ENCODE assay signal across 6 cellular contexts in genomic region chr16:2008631-2009301, GRCh38. TPM values are rescaled to one million over a fixed set of nuclear protein-coding genes. Genes with fewer than 3 reads are reported as not detected.
DNase-seq lines count a peak whose midpoint lies in the region; ATAC-seq and TF ChIP-seq lines count a peak whose summit lies in the region.

No MANE protein-coding gene starts in this region.

- peaks cover 58% of the 10 kb centered on the region for H3K4me1 ChIP-seq in lower lobe of right lung

- DNase-seq in activated CD4-positive, alpha-beta T cell treated with anti-CD3 and anti-CD28 coated beads, Interleukin-2, amount 10 ng/mL, durations not matched to agents 24 days and 14 days = peak; percentile 82
- DNase-seq in activated CD4-positive, alpha-beta T cell treated with anti-CD3 and anti-CD28 coated beads for 1 hour = no peak
- DNase-seq in lower lobe of right lung (no peak), HCEC 1CT (no peak), ecto neural progenitor cell (ENCODE audit: low spot score) (no peak)

- H3K36me3 Mint-ChIP-seq in activated CD4-positive, alpha-beta T cell treated with anti-CD3 and anti-CD28 coated beads, Interleukin-2, amount 10 ng/mL, durations not matched to agents 24 days and 14 days (ENCODE audit: low read depth) = peaks cover 26% of the 10 kb centered on the region
- H3K36me3 Mint-ChIP-seq in activated T-helper 17 cell treated with anti-CD3 and anti-CD28 coated beads, Interleukin-2, amount 50 U/mL, for 72 hours (ENCODE audit: low read depth) = peaks cover 23% of the 10 kb centered on the region

- H3K4me3 ChIP-seq in lower lobe of right lung = peak overlapping the region; percentile 93

- H3K27ac ChIP-seq in lower lobe of right lung = peak overlapping the region; percentile 95

- no peak for ATAC-seq in activated T-helper 17 cell treated with anti-CD3 and anti-CD28 coated beads, Interleukin-2, amount 50 U/mL, for 72 hours (replicated peaks)
- ATAC-seq in lower lobe of right lung = no peak

- no peaks in the 10 kb centered on the region for H3K9me3 Mint-ChIP-seq in activated CD4-positive, alpha-beta T cell treated with anti-CD3 and anti-CD28 coated beads, Interleukin-2, amount 10 ng/mL, durations not matched to agents 24 days and 14 days
- no peaks in the 10 kb centered on the region for H3K9me3 Mint-ChIP-seq in activated T-helper 17 cell treated with anti-CD3 and anti-CD28 coated beads, Interleukin-2, amount 50 U/mL, for 72 hours

- H3K4me1 Mint-ChIP-seq in activated CD4-positive, alpha-beta T cell treated with anti-CD3 and anti-CD28 coated beads, Interleukin-2, amount 10 ng/mL, durations not matched to agents 24 days and 14 days = peaks cover 33% of the 10 kb centered on the region
- peaks cover 20% of the 10 kb centered on the region for H3K4me1 Mint-ChIP-seq in activated T-helper 17 cell treated with anti-CD3 and anti-CD28 coated beads, Interleukin-2, amount 50 U/mL, for 72 hours

- peak overlapping the region; percentile 87 for H3K4me3 Mint-ChIP-seq in activated CD4-positive, alpha-beta T cell treated with anti-CD3 and anti-CD28 coated beads, Interleukin-2, amount 10 ng/mL, durations not matched to agents 24 days and 14 days
- peak overlapping the region; percentile 91 for H3K4me3 Mint-ChIP-seq in activated T-helper 17 cell treated with anti-CD3 and anti-CD28 coated beads, Interleukin-2, amount 50 U/mL, for 72 hours

- no peaks in the 10 kb centered on the region for H3K27me3 Mint-ChIP-seq in activated CD4-positive, alpha-beta T cell treated with anti-CD3 and anti-CD28 coated beads, Interleukin-2, amount 10 ng/mL, durations not matched to agents 24 days and 14 days
- no peaks in the 10 kb centered on the region for H3K27me3 Mint-ChIP-seq in activated T-helper 17 cell treated with anti-CD3 and anti-CD28 coated beads, Interleukin-2, amount 50 U/mL, for 72 hours

- TF ChIP-seq CTCF in lower lobe of right lung (IDR thresholded peaks at IDR 0.05) = no peak

- no peaks in the 10 kb centered on the region for H3K9me3 ChIP-seq in lower lobe of right lung

- peak overlapping the region; percentile 85 for H3K27ac Mint-ChIP-seq in activated CD4-positive, alpha-beta T cell treated with anti-CD3 and anti-CD28 coated beads, Interleukin-2, amount 10 ng/mL, durations not matched to agents 24 days and 14 days
- peak overlapping the region; percentile 93 for H3K27ac Mint-ChIP-seq in activated T-helper 17 cell treated with anti-CD3 and anti-CD28 coated beads, Interleukin-2, amount 50 U/mL, for 72 hours

- intact Hi-C loops in activated CD4-positive, alpha-beta T cell treated with anti-CD3 and anti-CD28 coated beads, Interleukin-2, amount 10 ng/mL, durations not matched to agents 24 days and 14 days (cut with micrococcal nuclease) = loop anchor here (1.0 to 10.0 kb wide), 4 partner anchors 16 to 244 kb away; partner anchors contain the start of genes BRICD5, ECI1, PGP and TBL3
- intact Hi-C loops in lower lobe of right lung (cut with DNase I) = no loop called here

- H3K36me3 ChIP-seq in lower lobe of right lung = no peaks in the 10 kb centered on the region

- H3K27me3 ChIP-seq in lower lobe of right lung (ENCODE audit: low read depth) = no peaks in the 10 kb centered on the region

RNA-seq across cellular contexts. Expression of gene ZNF598, which starts 0.9 kb away (rescaled TPM):
- 93.9 and 99.0 TPM in 2 replicates for total RNA-seq in activated CD4-positive, alpha-beta T cell treated with anti-CD3 and anti-CD28 coated beads, Interleukin-2, amount 10 ng/mL, durations not matched to agents 24 days and 14 days
- 10 to 100 TPM; 41.2 to 79.6 TPM for total RNA-seq in activated T-helper 17 cell treated with anti-CD3 and anti-CD28 coated beads, Interleukin-2, amount 50 U/mL, for 72 hours
- 27.2 TPM for total RNA-seq in lower lobe of right lung

RNA-seq across cellular contexts. Expression of gene NPW, which starts 10.8 kb away (rescaled TPM):
- total RNA-seq in activated CD4-positive, alpha-beta T cell treated with anti-CD3 and anti-CD28 coated beads, Interleukin-2, amount 10 ng/mL, durations not matched to agents 24 days and 14 days = 6.9 and 7.0 TPM in 2 replicates
- total RNA-seq in activated T-helper 17 cell treated with anti-CD3 and anti-CD28 coated beads, Interleukin-2, amount 50 U/mL, for 72 hours = 1 to 10 TPM in 1 of 2 donors, not detected in 1; 2.8 TPM
- not detected for total RNA-seq in lower lobe of right lung

RNA-seq across cellular contexts. Expression of gene NHERF2, which starts 17.9 kb away (rescaled TPM):
- total RNA-seq in activated CD4-positive, alpha-beta T cell treated with anti-CD3 and anti-CD28 coated beads, Interleukin-2, amount 10 ng/mL, durations not matched to agents 24 days and 14 days = 1.3 and 1.8 TPM in 2 replicates
- total RNA-seq in activated T-helper 17 cell treated with anti-CD3 and anti-CD28 coated beads, Interleukin-2, amount 50 U/mL, for 72 hours = 1 to 10 TPM in 1 of 2 donors, under 1 TPM in 1; 0.21 to 2.9 TPM
- total RNA-seq in lower lobe of right lung = 343 TPM

RNA-seq across cellular contexts. Expression of gene SYNGR3, which starts 19.0 kb away (rescaled TPM):
- total RNA-seq in activated CD4-positive, alpha-beta T cell treated with anti-CD3 and anti-CD28 coated beads, Interleukin-2, amount 10 ng/mL, durations not matched to agents 24 days and 14 days = 18.1 and 20.2 TPM in 2 replicates
- 1 to 10 TPM; 5.9 to 7.9 TPM for total RNA-seq in activated T-helper 17 cell treated with anti-CD3 and anti-CD28 coated beads, Interleukin-2, amount 50 U/mL, for 72 hours
- total RNA-seq in lower lobe of right lung = 0.24 TPM

RNA-seq across cellular contexts. Expression of gene GFER, which starts 24.8 kb away (rescaled TPM):
- 41.6 and 42.8 TPM in 2 replicates for total RNA-seq in activated CD4-positive, alpha-beta T cell treated with anti-CD3 and anti-CD28 coated beads, Interleukin-2, amount 10 ng/mL, durations not matched to agents 24 days and 14 days
- total RNA-seq in activated T-helper 17 cell treated with anti-CD3 and anti-CD28 coated beads, Interleukin-2, amount 50 U/mL, for 72 hours = 10 to 100 TPM; 12.4 to 28.5 TPM
- total RNA-seq in lower lobe of right lung = 24.7 TPM

Comparison
In these comparisons a context has a peak if more than half of its experiments do, and no peak if none do; other contexts are left out.
1. RNA of gene NHERF2, which starts 17.9 kb away (total RNA-seq): 343 TPM in lower lobe of right lung (single experiment); 0.21 to 2.9 TPM in activated T-helper 17 cell treated with anti-CD3 and anti-CD28 coated beads, Interleukin-2, amount 50 U/mL, for 72 hours and 1.3 to 1.8 TPM in activated CD4-positive, alpha-beta T cell treated with anti-CD3 and anti-CD28 coated beads, Interleukin-2, amount 10 ng/mL, durations not matched to agents 24 days and 14 days; every median in the first group is over 10 times any median in the second.